ENCODE assay signal across 20 cellular contexts in genomic region chr10:120749032-120749431, GRCh38.
"Had no signal": no experiment of that assay in that cellular context is flagged by ENCODE, and none has a peak within 500 bp of the region (broad histone marks: within the 10 kb centered on the region; RNA-seq: fewer than 3 reads in every experiment).

No MANE protein-coding gene starts in this region.

- H3K4me2 ChIP-seq: PC-9 had no signal

- H3K4me1 ChIP-seq: adrenal gland had no signal

- H2AFZ ChIP-seq: PC-9 had no signal

- H3K9me3 ChIP-seq: adrenal gland had no signal

- H3K4me3 ChIP-seq: adrenal gland, PC-9 had no signal

- H3K27ac ChIP-seq: PC-9, VCaP had no signal

- ATAC-seq: activated CD8-positive, alpha-beta T cell treated with anti-CD3 and anti-CD28 coated beads for 36 hours had no signal

- DNase-seq: activated CD4-positive, CD25-positive, alpha-beta regulatory T cell; activated CD8-positive, alpha-beta memory T cell treated with anti-CD3 and anti-CD28 coated beads, Interleukin-2, amount 50 U/mL, for 4 hours; activated CD8-positive, alpha-beta T cell treated with anti-CD3 and anti-CD28 coated beads for 36 hours; activated naive CD4-positive, alpha-beta T cell treated with anti-CD3 and anti-CD28 coated beads, Interleukin-2, amount 50 U/mL, for 16 hours; activated naive CD8-positive, alpha-beta T cell treated with anti-CD3 and anti-CD28 coated beads, Interleukin-2, amount 10 ng/mL, durations not matched to agents 7 days and 5 days; activated T-cell treated with anti-CD3 and anti-CD28 coated beads, Interleukin-2, amount 50 U/mL, for 1 hour; adrenal gland; anterior cingulate cortex; cerebellar nuclear complex; Kasumi-1; KBM-7; NCI-H1048; NCI-H1694; NCI-H2029 treated with DMSO at 0.1 percent for 48 hours; NCI-H510A treated with DMSO at 0.1 percent for 48 hours; NCI-H774; PC-9; SHP77 treated with DMSO at 0.1 percent for 48 hours; T-helper 1 cell had no signal

- H3K36me3 ChIP-seq: adrenal gland had no signal

- H3K27me3 ChIP-seq: adrenal gland had no signal
